In genomic region chr4:144714166-144714565, GRCh38 we compare ENCODE assay signal across 26 cellular contexts.
"Had no signal": no experiment of that assay in that cellular context is flagged by ENCODE, and none has a peak within 500 bp of the region (broad histone marks: within the 10 kb centered on the region; RNA-seq: fewer than 3 reads in every experiment).

No MANE protein-coding gene starts in this region.

- H3K36me3 Mint-ChIP-seq: activated CD4-positive, alpha-beta memory T cell treated with anti-CD3 and anti-CD28 coated beads for 36 hours; activated naive CD8-positive, alpha-beta T cell had no signal

- H3K27ac Mint-ChIP-seq: activated CD4-positive, alpha-beta memory T cell treated with anti-CD3 and anti-CD28 coated beads for 36 hours; activated CD4-positive, alpha-beta T cell treated with anti-CD3 and anti-CD28 coated beads, Interleukin-2, amount 10 ng/mL, durations not matched to agents 7 days and 5 days; activated naive CD4-positive, alpha-beta T cell treated with anti-CD3 and anti-CD28 coated beads for 36 hours; activated naive CD8-positive, alpha-beta T cell; activated T-helper 17 cell treated with anti-CD3 and anti-CD28 coated beads, Interleukin-2, amount 50 U/mL, for 72 hours had no signal

- H3K9me3 Mint-ChIP-seq: activated CD4-positive, alpha-beta memory T cell treated with anti-CD3 and anti-CD28 coated beads for 36 hours; activated CD4-positive, alpha-beta T cell treated with anti-CD3 and anti-CD28 coated beads, Interleukin-2, amount 10 ng/mL, durations not matched to agents 7 days and 5 days; activated naive CD4-positive, alpha-beta T cell treated with anti-CD3 and anti-CD28 coated beads for 36 hours; activated T-helper 17 cell treated with anti-CD3 and anti-CD28 coated beads, Interleukin-2, amount 50 U/mL, for 72 hours had no signal

- H3K27me3 ChIP-seq: brain microvascular endothelial cell had no signal

- DNase-seq: activated CD4-positive, alpha-beta memory T cell treated with anti-CD3 and anti-CD28 coated beads for 36 hours; activated CD4-positive, alpha-beta T cell treated with anti-CD3 and anti-CD28 coated beads, Interleukin-2, amount 10 ng/mL, durations not matched to agents 7 days and 5 days; activated CD4-positive, CD25-positive, alpha-beta regulatory T cell; activated CD8-positive, alpha-beta memory T cell treated with anti-CD3 and anti-CD28 coated beads for 24 hours; activated gamma-delta T cell; activated naive CD4-positive, alpha-beta T cell treated with anti-CD3 and anti-CD28 coated beads for 36 hours; activated T-cell treated with anti-CD3 and anti-CD28 coated beads for 4 hours; activated T-cell treated with anti-CD3 and anti-CD28 coated beads, Interleukin-2, amount 50 U/mL, for 48 hours; amygdala; brain microvascular endothelial cell; cerebellar nuclear complex; Kasumi-1; KBM-7; MV-4-11; NCI-H1092 treated with DMSO at 0.1 percent for 48 hours; NCI-H1436 treated with DMSO at 0.1 percent for 48 hours; NCI-H187 treated with DMSO at 0.1 percent for 48 hours; NCI-H2081 treated with DMSO at 0.1 percent for 48 hours; NCI-H446; NCI-H524; T-helper 1 cell had no signal

- H3K27ac ChIP-seq: brain microvascular endothelial cell, SK-N-MC, VCaP had no signal

- H3K4me1 Mint-ChIP-seq: activated CD4-positive, alpha-beta T cell treated with anti-CD3 and anti-CD28 coated beads, Interleukin-2, amount 10 ng/mL, durations not matched to agents 7 days and 5 days; activated T-helper 17 cell treated with anti-CD3 and anti-CD28 coated beads, Interleukin-2, amount 50 U/mL, for 72 hours had no signal

- H3K4me3 Mint-ChIP-seq: activated CD4-positive, alpha-beta memory T cell treated with anti-CD3 and anti-CD28 coated beads for 36 hours; activated CD4-positive, alpha-beta T cell treated with anti-CD3 and anti-CD28 coated beads, Interleukin-2, amount 10 ng/mL, durations not matched to agents 7 days and 5 days; activated naive CD4-positive, alpha-beta T cell treated with anti-CD3 and anti-CD28 coated beads for 36 hours; activated naive CD8-positive, alpha-beta T cell; activated T-helper 17 cell treated with anti-CD3 and anti-CD28 coated beads, Interleukin-2, amount 50 U/mL, for 72 hours had no signal

- H3K4me3 ChIP-seq: SK-N-MC had no signal

- H3K27me3 Mint-ChIP-seq: activated CD4-positive, alpha-beta memory T cell treated with anti-CD3 and anti-CD28 coated beads for 36 hours; activated CD4-positive, alpha-beta T cell treated with anti-CD3 and anti-CD28 coated beads, Interleukin-2, amount 10 ng/mL, durations not matched to agents 7 days and 5 days; activated T-helper 17 cell treated with anti-CD3 and anti-CD28 coated beads, Interleukin-2, amount 50 U/mL, for 72 hours had no signal

- ATAC-seq: activated T-helper 17 cell treated with anti-CD3 and anti-CD28 coated beads, Interleukin-2, amount 50 U/mL, for 72 hours; Right ventricle myocardium inferior had no signal
